ENCODE assay signal across 13 cellular contexts in genomic region chr10:116183733-116184447, GRCh38.
DNase-seq lines count a peak whose midpoint lies in the region; ATAC-seq, FAIRE-seq and TF ChIP-seq lines count a peak whose summit lies in the region.
"Had no signal": no experiment of that assay in that cellular context is flagged by ENCODE, and none has a peak within 500 bp of the region (broad histone marks: within the 10 kb centered on the region; RNA-seq: fewer than 3 reads in every experiment).

No MANE protein-coding gene starts in this region.

- DNase-seq in HCT116 (ENCODE audit: low read depth, low spot score) (no peak), astrocyte (ENCODE audit: low read depth) (peak; percentile 17), iris pigment epithelial cell (ENCODE audit: low read depth) (peak; percentile 59), RPMI8226 (no peak), NCI-H2171 treated with DMSO at 0.1 percent for 48 hours (lab: John Stamatoyannopoulos, UW) (no peak)
- no peak for DNase-seq in stimulated activated CD4-positive, alpha-beta T cell treated with anti-CD3 and anti-CD28 coated beads, Interleukin-2, amount 100 ng/mL, for 48 hours
- no peak for DNase-seq in stimulated activated CD4-positive, alpha-beta T cell treated with anti-CD3 and anti-CD28 coated beads, Interleukin-15, amount 100 ng/mL, for 24 hours
- DNase-seq: activated naive CD4-positive, alpha-beta T cell treated with anti-CD3 and anti-CD28 coated beads, Interleukin-2, amount 50 U/mL, for 16 hours; CD4-positive, CD25-positive, alpha-beta regulatory T cell; effector CD8-positive, alpha-beta T cell; stimulated activated naive B cell treated with anti-CD40 and anti-IgM and Interleukin-4, amounts not matched to agents 10 μg/mL and 1 μg/mL and 100 μg/mL, for 72 hours had no signal

- RAD21 ChIA-PET in HCT116 (lab: Charles Lee; ENCODE audit: low non-redundant PET in 1 of 2, low total read pairs in 2 of 2, uncharacterized antibody in 2 of 2, unreplicated experiment in 2 of 2): no interaction called here

- H3K4me1 ChIP-seq in BLaER1: peaks cover 46% of the 10 kb centered on the region
- no peaks in the 10 kb centered on the region for H3K4me1 ChIP-seq in HCT116 (ENCODE audit: control insufficient read depth in 1 of 2, insufficient read depth in 2 of 2, low read length in 2 of 2)
- H3K4me1 ChIP-seq in astrocyte (ENCODE audit: insufficient read depth, low read length): no peaks in the 10 kb centered on the region

- no peaks in the 10 kb centered on the region for H3K4me1 Mint-ChIP-seq in astrocyte (ENCODE audit: low read depth, unreplicated experiment)
- H3K4me1 Mint-ChIP-seq: CD4-positive, CD25-positive, alpha-beta regulatory T cell; stimulated activated naive B cell treated with anti-CD40 and anti-IgM and Interleukin-4, amounts not matched to agents 10 μg/mL and 1 μg/mL and 100 μg/mL, for 72 hours had no signal

- POLR2A ChIA-PET in HCT116 (lab: Charles Lee): no interaction called here

- no peak overlapping the region for H3K4me3 ChIP-seq in BLaER1
- no peak overlapping the region for H3K4me3 ChIP-seq in HCT116 (replicated peaks in 1 of 2; ENCODE audit: low read depth in 1 of 2, low read length in 2 of 2)
- H3K4me3 ChIP-seq in astrocyte (ENCODE audit: insufficient read depth, low read depth, low read length): no peak overlapping the region

- H3K27ac Mint-ChIP-seq in astrocyte (ENCODE audit: unreplicated experiment): no peak overlapping the region
- H3K27ac Mint-ChIP-seq: CD4-positive, CD25-positive, alpha-beta regulatory T cell; natural killer cell treated with Interleukin-12 subunit alpha and Interleukin-12 subunit beta and Interleukin-15 and Interleukin-18, amount 100 ng/mL, for 72 hours; stimulated activated naive B cell treated with anti-CD40 and anti-IgM and Interleukin-4, amounts not matched to agents 10 μg/mL and 1 μg/mL and 100 μg/mL, for 72 hours had no signal

- intact Hi-C loops in HCT116 (cut with micrococcal nuclease): no loop called here

- peaks cover 17% of the 10 kb centered on the region for H3K27me3 Mint-ChIP-seq in astrocyte (ENCODE audit: low read depth, unreplicated experiment)
- H3K27me3 Mint-ChIP-seq: CD4-positive, CD25-positive, alpha-beta regulatory T cell; natural killer cell treated with Interleukin-12 subunit alpha and Interleukin-12 subunit beta and Interleukin-15 and Interleukin-18, amount 100 ng/mL, for 72 hours; stimulated activated naive B cell treated with anti-CD40 and anti-IgM and Interleukin-4, amounts not matched to agents 10 μg/mL and 1 μg/mL and 100 μg/mL, for 72 hours had no signal

- H3K9me3 ChIP-seq in BLaER1: no peaks in the 10 kb centered on the region
- no peaks in the 10 kb centered on the region for H3K9me3 ChIP-seq in HCT116 (ENCODE audit: control insufficient read depth in 1 of 2, insufficient read depth in 1 of 2, low read depth in 1 of 2, low read length in 2 of 2)
- H3K9me3 ChIP-seq in astrocyte (ENCODE audit: insufficient read depth, low read depth, low read length): no peaks in the 10 kb centered on the region

- no peak overlapping the region for H3K9ac ChIP-seq in BLaER1
- H3K9ac ChIP-seq in HCT116 (ENCODE audit: low read length): no peak overlapping the region
- H3K9ac ChIP-seq in astrocyte (ENCODE audit: low read length): no peak overlapping the region

- no peak for TF ChIP-seq CTCF in HCT116 (IDR thresholded peaks at IDR 0.05 in 2 of 3, conservative IDR thresholded peaks at IDR 0.05 in 1 of 3; ENCODE audit: borderline replicate concordance in 1 of 3, insufficient read depth in 1 of 3, low read depth in 2 of 3, low read length in 2 of 3)
- no peak for TF ChIP-seq CTCF in astrocyte (IDR thresholded peaks at IDR 0.05; ENCODE audit: insufficient read depth, low read depth, low read length)

- no peaks in the 10 kb centered on the region for H4K20me1 ChIP-seq in BLaER1
- no peaks in the 10 kb centered on the region for H4K20me1 ChIP-seq in HCT116 (ENCODE audit: insufficient read depth)
- peaks cover 3% of the 10 kb centered on the region for H4K20me1 ChIP-seq in astrocyte (ENCODE audit: insufficient read depth, low read length)

- no peaks in the 10 kb centered on the region for H3K79me2 ChIP-seq in HCT116 (ENCODE audit: insufficient read depth, low read length)
- H3K79me2 ChIP-seq in astrocyte (ENCODE audit: insufficient read depth, low read length): no peaks in the 10 kb centered on the region

- H3K27ac ChIP-seq in BLaER1: no peak overlapping the region
- no peak overlapping the region for H3K27ac ChIP-seq in HCT116 (ENCODE audit: low read depth, low read length)
- no peak overlapping the region for H3K27ac ChIP-seq in astrocyte (ENCODE audit: low read depth, low read length)

- no peaks in the 10 kb centered on the region for H3K9me3 Mint-ChIP-seq in astrocyte (ENCODE audit: unreplicated experiment)

- H3K36me3 Mint-ChIP-seq in astrocyte (ENCODE audit: low read depth, unreplicated experiment): no peaks in the 10 kb centered on the region
- H3K36me3 Mint-ChIP-seq: CD4-positive, CD25-positive, alpha-beta regulatory T cell; natural killer cell treated with Interleukin-12 subunit alpha and Interleukin-12 subunit beta and Interleukin-15 and Interleukin-18, amount 100 ng/mL, for 72 hours; stimulated activated naive B cell treated with anti-CD40 and anti-IgM and Interleukin-4, amounts not matched to agents 10 μg/mL and 1 μg/mL and 100 μg/mL, for 72 hours had no signal

- H3K27me3 ChIP-seq in BLaER1 (no peaks in the 10 kb centered on the region), HCT116 (ENCODE audit: insufficient read depth, low read length) (peaks cover 71% of the 10 kb centered on the region), astrocyte (ENCODE audit: insufficient read depth, low read length) (no peaks in the 10 kb centered on the region)

- TF ChIP-seq RAD21 in HCT116 (IDR thresholded peaks at IDR 0.05; ENCODE audit: low read depth): no peak

- H3K36me3 ChIP-seq in BLaER1: no peaks in the 10 kb centered on the region
- H3K36me3 ChIP-seq in HCT116 (ENCODE audit: control insufficient read depth in 1 of 2, insufficient read depth in 2 of 2, low read length in 2 of 2): no peaks in the 10 kb centered on the region
- no peaks in the 10 kb centered on the region for H3K36me3 ChIP-seq in astrocyte (ENCODE audit: insufficient read depth, low read length)

- no peaks in the 10 kb centered on the region for H3K9me2 ChIP-seq in HCT116 (ENCODE audit: insufficient read depth)

- FAIRE-seq in astrocyte (lab: Jason Lieb, UNC): no peak

- CTCF ChIA-PET in HCT116 (lab: Charles Lee): no interaction called here

- TF ChIP-seq POLR2A in HCT116 (IDR thresholded peaks at IDR 0.05; ENCODE audit: borderline replicate concordance, extremely low read depth, insufficient read depth, insufficient read length): no peak

- H3K4me2 ChIP-seq in BLaER1: peak overlapping the region; percentile 19; the same call in 1 of the 2 replicates
- no peak overlapping the region for H3K4me2 ChIP-seq in HCT116 (ENCODE audit: low read length)
- H3K4me2 ChIP-seq in astrocyte (ENCODE audit: low read length): no peak overlapping the region

- H3K4me3 Mint-ChIP-seq in astrocyte (ENCODE audit: unreplicated experiment): no peak overlapping the region
- H3K4me3 Mint-ChIP-seq: CD4-positive, CD25-positive, alpha-beta regulatory T cell; natural killer cell treated with Interleukin-12 subunit alpha and Interleukin-12 subunit beta and Interleukin-15 and Interleukin-18, amount 100 ng/mL, for 72 hours; stimulated activated naive B cell treated with anti-CD40 and anti-IgM and Interleukin-4, amounts not matched to agents 10 μg/mL and 1 μg/mL and 100 μg/mL, for 72 hours had no signal

- peak; percentile 42; the same call in 1 of the 2 replicates for ATAC-seq in HCT116
- ATAC-seq: stimulated activated naive B cell treated with anti-CD40 and anti-IgM and Interleukin-4, amounts not matched to agents 10 μg/mL and 1 μg/mL and 100 μg/mL, for 72 hours had no signal

- no TSS peak for BruUV-seq in HCT116 (replicated peaks; lab: Mats Ljungman, UMichigan)

- no peak overlapping the region for H2AFZ ChIP-seq in HCT116 (ENCODE audit: low read depth, low read length, poor library complexity, severe bottlenecking)
- H2AFZ ChIP-seq in astrocyte (ENCODE audit: low read depth, low read length): no peak overlapping the region

TF ChIP-seq in HCT116, 20 proteins besides CTCF, POLR2A, EP300 and RAD21:
- TF ChIP-seq CBX3 (IDR thresholded peaks at IDR 0.05; ENCODE audit: low read depth) (no peak), EZH2phosphoT487 (IDR thresholded peaks at IDR 0.05; ENCODE audit: borderline replicate concordance) (no peak), POLR2AphosphoS5 (IDR thresholded peaks at IDR 0.05; ENCODE audit: low read depth, low read length) (no peak), SIN3A (IDR thresholded peaks at IDR 0.05; ENCODE audit: low read depth) (no peak), CEBPB (IDR thresholded peaks at IDR 0.05; ENCODE audit: low read depth) (no peak)
- TF ChIP-seq, protein P1, sequence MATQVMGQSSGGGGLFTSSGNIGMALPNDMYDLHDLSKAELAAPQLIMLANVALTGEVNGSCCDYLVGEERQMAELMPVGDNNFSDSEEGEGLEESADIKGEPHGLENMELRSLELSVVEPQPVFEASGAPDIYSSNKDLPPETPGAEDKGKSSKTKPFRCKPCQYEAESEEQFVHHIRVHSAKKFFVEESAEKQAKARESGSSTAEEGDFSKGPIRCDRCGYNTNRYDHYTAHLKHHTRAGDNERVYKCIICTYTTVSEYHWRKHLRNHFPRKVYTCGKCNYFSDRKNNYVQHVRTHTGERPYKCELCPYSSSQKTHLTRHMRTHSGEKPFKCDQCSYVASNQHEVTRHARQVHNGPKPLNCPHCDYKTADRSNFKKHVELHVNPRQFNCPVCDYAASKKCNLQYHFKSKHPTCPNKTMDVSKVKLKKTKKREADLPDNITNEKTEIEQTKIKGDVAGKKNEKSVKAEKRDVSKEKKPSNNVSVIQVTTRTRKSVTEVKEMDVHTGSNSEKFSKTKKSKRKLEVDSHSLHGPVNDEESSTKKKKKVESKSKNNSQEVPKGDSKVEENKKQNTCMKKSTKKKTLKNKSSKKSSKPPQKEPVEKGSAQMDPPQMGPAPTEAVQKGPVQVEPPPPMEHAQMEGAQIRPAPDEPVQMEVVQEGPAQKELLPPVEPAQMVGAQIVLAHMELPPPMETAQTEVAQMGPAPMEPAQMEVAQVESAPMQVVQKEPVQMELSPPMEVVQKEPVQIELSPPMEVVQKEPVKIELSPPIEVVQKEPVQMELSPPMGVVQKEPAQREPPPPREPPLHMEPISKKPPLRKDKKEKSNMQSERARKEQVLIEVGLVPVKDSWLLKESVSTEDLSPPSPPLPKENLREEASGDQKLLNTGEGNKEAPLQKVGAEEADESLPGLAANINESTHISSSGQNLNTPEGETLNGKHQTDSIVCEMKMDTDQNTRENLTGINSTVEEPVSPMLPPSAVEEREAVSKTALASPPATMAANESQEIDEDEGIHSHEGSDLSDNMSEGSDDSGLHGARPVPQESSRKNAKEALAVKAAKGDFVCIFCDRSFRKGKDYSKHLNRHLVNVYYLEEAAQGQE (IDR thresholded peaks at IDR 0.05; ENCODE audit: low read depth): peak; percentile 42

Comparison
In these comparisons a context has a peak if more than half of its experiments do, and no peak if none do; other contexts are left out.
1. DNase-seq: peak in astrocyte (single experiment) and iris pigment epithelial cell (single experiment); none in HCT116 (single experiment), stimulated activated CD4-positive, alpha-beta T cell treated with anti-CD3 and anti-CD28 coated beads, Interleukin-2, amount 100 ng/mL, for 48 hours (0 of 2), RPMI8226 (single experiment), NCI-H2171 treated with DMSO at 0.1 percent for 48 hours (single experiment) and stimulated activated CD4-positive, alpha-beta T cell treated with anti-CD3 and anti-CD28 coated beads, Interleukin-15, amount 100 ng/mL, for 24 hours (single experiment).